ENCODE assay signal across 14 cellular contexts in genomic region chr1:64963466-64963865, GRCh38. TPM values are rescaled to one million over a fixed set of nuclear protein-coding genes. Genes with fewer than 3 reads are reported as not detected.
DNase-seq lines count a peak whose midpoint lies in the region; ATAC-seq, FAIRE-seq and TF ChIP-seq lines count a peak whose summit lies in the region.
"Had no signal": no experiment of that assay in that cellular context is flagged by ENCODE, and none has a peak within 500 bp of the region (broad histone marks: within the 10 kb centered on the region; RNA-seq: fewer than 3 reads in every experiment).

No MANE protein-coding gene starts in this region.

- TF ChIP-seq POLR2A in GM12892 (IDR thresholded peaks at IDR 0.05; ENCODE audit: low read depth, low read length), result no peak

- peaks cover 76% of the 10 kb centered on the region for H3K4me1 Mint-ChIP-seq in T-helper 1 cell treated with Interleukin-12 subunit alpha and Interleukin-12 subunit beta and Interleukin-4 antibody, amounts not matched to agents 30 μg/mL and 1 μg/mL, for 36 hours (ENCODE audit: low read depth)
- peaks cover 84% of the 10 kb centered on the region for H3K4me1 Mint-ChIP-seq in activated T-helper 1 cell treated with anti-CD3 and anti-CD28 coated beads, Interleukin-12 subunit alpha, Interleukin-12 subunit beta, Interleukin-2, Interleukin-4 antibody, amounts not matched to agents 30 ng/mL and 10 ng/mL and 1 ng/mL, durations not matched to agents 14 hours and 24 hours and 36 hours (ENCODE audit: low read depth)
- peaks cover 44 to 87% (median 79%) of the 10 kb centered on the region in 4 donors for H3K4me1 Mint-ChIP-seq in naive thymus-derived CD8-positive, alpha-beta T cell

- H3K4me3 Mint-ChIP-seq in T-helper 1 cell treated with Interleukin-12 subunit alpha and Interleukin-12 subunit beta and Interleukin-4 antibody, amounts not matched to agents 30 μg/mL and 1 μg/mL, for 36 hours, result peak overlapping the region; percentile 93
- peak overlapping the region; percentile 90 for H3K4me3 Mint-ChIP-seq in activated T-helper 1 cell treated with anti-CD3 and anti-CD28 coated beads, Interleukin-12 subunit alpha, Interleukin-12 subunit beta, Interleukin-2, Interleukin-4 antibody, amounts not matched to agents 30 ng/mL and 10 ng/mL and 1 ng/mL, durations not matched to agents 14 hours and 24 hours and 36 hours
- peak overlapping the region; percentile 77 to 96 (median 93) for H3K4me3 Mint-ChIP-seq in naive thymus-derived CD8-positive, alpha-beta T cell

- H3K27ac Mint-ChIP-seq in T-helper 1 cell treated with Interleukin-12 subunit alpha and Interleukin-12 subunit beta and Interleukin-4 antibody, amounts not matched to agents 30 μg/mL and 1 μg/mL, for 36 hours, result no peak overlapping the region
- H3K27ac Mint-ChIP-seq in activated T-helper 1 cell treated with anti-CD3 and anti-CD28 coated beads, Interleukin-12 subunit alpha, Interleukin-12 subunit beta, Interleukin-2, Interleukin-4 antibody, amounts not matched to agents 30 ng/mL and 10 ng/mL and 1 ng/mL, durations not matched to agents 14 hours and 24 hours and 36 hours, result peak overlapping the region; percentile 10
- H3K27ac Mint-ChIP-seq in naive thymus-derived CD8-positive, alpha-beta T cell, result peak overlapping the region in 9 of 10 donors; percentile 46 to 98 (median 94)

- no peaks in the 10 kb centered on the region for H3K9me3 Mint-ChIP-seq in T-helper 1 cell treated with Interleukin-12 subunit alpha and Interleukin-12 subunit beta and Interleukin-4 antibody, amounts not matched to agents 30 μg/mL and 1 μg/mL, for 36 hours
- no peaks in the 10 kb centered on the region for H3K9me3 Mint-ChIP-seq in activated T-helper 1 cell treated with anti-CD3 and anti-CD28 coated beads, Interleukin-12 subunit alpha, Interleukin-12 subunit beta, Interleukin-2, Interleukin-4 antibody, amounts not matched to agents 30 ng/mL and 10 ng/mL and 1 ng/mL, durations not matched to agents 14 hours and 24 hours and 36 hours
- no peaks in the 10 kb centered on the region for H3K9me3 Mint-ChIP-seq in naive thymus-derived CD8-positive, alpha-beta T cell

- POLR2A ChIA-PET in naive thymus-derived CD8-positive, alpha-beta T cell (lab: Charles Lee), result no interaction called here

- in situ Hi-C loops in KBM-7 (cut with MboI; ENCODE audit: low pct_unique_long_range_greater_than_20kb, low sequenced_read_pairs), result no loop called here

- H3K36me3 Mint-ChIP-seq in T-helper 1 cell treated with Interleukin-12 subunit alpha and Interleukin-12 subunit beta and Interleukin-4 antibody, amounts not matched to agents 30 μg/mL and 1 μg/mL, for 36 hours (ENCODE audit: low read depth), result peaks cover 13% of the 10 kb centered on the region
- peaks cover 16% of the 10 kb centered on the region for H3K36me3 Mint-ChIP-seq in activated T-helper 1 cell treated with anti-CD3 and anti-CD28 coated beads, Interleukin-12 subunit alpha, Interleukin-12 subunit beta, Interleukin-2, Interleukin-4 antibody, amounts not matched to agents 30 ng/mL and 10 ng/mL and 1 ng/mL, durations not matched to agents 14 hours and 24 hours and 36 hours (ENCODE audit: low read depth)
- H3K36me3 Mint-ChIP-seq in naive thymus-derived CD8-positive, alpha-beta T cell, result peaks cover 0 to 3% (median 0%) of the 10 kb centered on the region in 3 donors

- intact Hi-C loops in activated T-helper 1 cell treated with anti-CD3 and anti-CD28 coated beads, Interleukin-12 subunit alpha, Interleukin-12 subunit beta, Interleukin-2, Interleukin-4 antibody, amounts not matched to agents 30 ng/mL and 10 ng/mL and 1 ng/mL, durations not matched to agents 14 hours and 24 hours and 36 hours (cut with micrococcal nuclease), result loop anchor here (5.0 to 10.0 kb wide), 5 partner anchors 249 to 1371 kb away; partner anchors contain the start of gene PGM1
- intact Hi-C loops in head of caudate nucleus (cut with DNase I), result loop anchor here (10.0 kb wide), 1 partner anchor 101 kb away; no protein-coding TSS in a partner anchor

- FAIRE-seq in GM12892 (lab: Jason Lieb, UNC), result peak; percentile 5

- no peak for DNase-seq in T-helper 1 cell
- DNase-seq in GM12892 (ENCODE audit: insufficient read length), result no peak
- DNase-seq in activated T-helper 1 cell treated with anti-CD3 and anti-CD28 coated beads, Interleukin-12 subunit alpha, Interleukin-12 subunit beta, Interleukin-2, Interleukin-4 antibody, amounts not matched to agents 30 ng/mL and 10 ng/mL and 1 ng/mL, durations not matched to agents 14 hours and 24 hours and 36 hours (ENCODE audit: low spot score), result no peak
- no peak for DNase-seq in naive thymus-derived CD8-positive, alpha-beta T cell
- DNase-seq in head of caudate nucleus, result no peak
- DNase-seq in KBM-7, result no peak
- DNase-seq: GDM1; left ventricle myocardium superior; NCI-H1105; SIG-M5; stimulated activated CD4-positive, alpha-beta T cell treated with anti-CD3 and anti-CD28 coated beads, Interleukin-1b, Interleukin-23, amount 100 ng/mL, for 48 hours; upper lobe of left lung had no signal

- H3K27me3 Mint-ChIP-seq in T-helper 1 cell treated with Interleukin-12 subunit alpha and Interleukin-12 subunit beta and Interleukin-4 antibody, amounts not matched to agents 30 μg/mL and 1 μg/mL, for 36 hours (ENCODE audit: low read depth), result no peaks in the 10 kb centered on the region
- peaks cover 2% of the 10 kb centered on the region for H3K27me3 Mint-ChIP-seq in activated T-helper 1 cell treated with anti-CD3 and anti-CD28 coated beads, Interleukin-12 subunit alpha, Interleukin-12 subunit beta, Interleukin-2, Interleukin-4 antibody, amounts not matched to agents 30 ng/mL and 10 ng/mL and 1 ng/mL, durations not matched to agents 14 hours and 24 hours and 36 hours (ENCODE audit: insufficient read depth)
- no peaks in the 10 kb centered on the region for H3K27me3 Mint-ChIP-seq in naive thymus-derived CD8-positive, alpha-beta T cell

- ATAC-seq in naive thymus-derived CD8-positive, alpha-beta T cell, result no peak
- ATAC-seq in HG02840 (IDR thresholded peaks at IDR 0.05; ENCODE audit: low FRiP score, unreplicated experiment), result no peak
- ATAC-seq: left ventricle myocardium superior had no signal

RNA-seq across cellular contexts. Expression of gene JAK1, which starts 2.9 kb away (rescaled TPM):
- 21.8 TPM for polyA plus RNA-seq in GM12892 (2012; ENCODE audit: missing spikeins)
- 102 TPM in 2 replicates for total RNA-seq in activated T-helper 1 cell treated with anti-CD3 and anti-CD28 coated beads, Interleukin-12 subunit alpha, Interleukin-12 subunit beta, Interleukin-2, Interleukin-4 antibody, amounts not matched to agents 30 ng/mL and 10 ng/mL and 1 ng/mL, durations not matched to agents 14 hours and 24 hours and 36 hours
- 100 to 1,000 TPM; 346 to 361 TPM for total RNA-seq in naive thymus-derived CD8-positive, alpha-beta T cell
- polyA plus RNA-seq in naive thymus-derived CD8-positive, alpha-beta T cell, result 100 to 1,000 TPM; 162 to 244 (median 174) TPM
